10 cellular contexts compared by ENCODE assay signal in the genomic region with DNA sequence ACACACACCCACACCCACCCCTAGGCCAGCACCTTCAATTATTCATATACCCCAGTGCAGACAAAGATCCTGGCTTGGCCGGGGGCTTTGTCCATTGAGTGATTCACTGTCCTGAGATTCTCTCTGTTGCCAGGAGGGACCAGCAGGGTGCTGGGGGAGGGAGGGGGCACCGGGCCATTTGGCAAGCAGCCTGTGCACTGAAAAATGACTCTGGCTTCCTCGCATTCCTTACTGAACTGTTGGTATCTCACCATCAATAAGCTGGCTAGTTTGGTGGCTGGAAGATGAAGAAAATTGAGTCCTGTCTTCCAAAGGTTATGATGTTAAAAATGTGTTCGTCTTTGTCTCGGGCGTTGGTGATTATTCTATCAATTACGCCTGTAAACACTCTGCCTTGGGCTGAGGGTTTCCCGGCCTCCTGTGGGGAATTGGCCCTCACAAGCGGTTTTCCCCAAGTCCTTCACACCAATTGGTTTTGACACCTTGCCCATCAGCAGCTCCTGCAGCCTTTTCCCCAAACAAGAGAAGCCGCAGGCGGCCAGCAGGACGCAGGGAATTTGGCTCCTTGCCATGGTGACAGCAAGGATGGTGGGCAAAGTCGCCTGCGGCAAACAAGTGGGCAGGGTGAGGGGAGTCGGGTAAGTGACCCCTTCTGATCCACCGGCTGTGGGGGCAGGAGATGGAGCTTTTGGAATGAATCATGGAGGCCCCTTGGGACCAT. TPM values are rescaled to one million over a fixed set of nuclear protein-coding genes. Genes with fewer than 3 reads are reported as not detected.
A peak's percentile ranks its signal among the peaks of the same experiment; 100 is the strongest.
DNase-seq lines count a peak whose midpoint lies in the region; ATAC-seq, FAIRE-seq and TF ChIP-seq lines count a peak whose summit lies in the region.
"Had no signal": no experiment of that assay in that cellular context is flagged by ENCODE, and none has a peak within 500 bp of the region (broad histone marks: within the 10 kb centered on the region; RNA-seq: fewer than 3 reads in every experiment).

No MANE protein-coding gene starts in this region.

- no peaks in the 10 kb centered on the region for H3K4me1 ChIP-seq in endothelial cell of umbilical vein (ENCODE audit: control insufficient read depth, extremely low read depth, insufficient read depth, low read length)
- H3K4me1 ChIP-seq in skeletal muscle satellite cell (ENCODE audit: control insufficient read depth, insufficient read depth, low read length): peaks cover 16% of the 10 kb centered on the region

- H3K9me1 ChIP-seq in endothelial cell of umbilical vein (replicated peaks; ENCODE audit: control insufficient read depth, extremely low read depth, insufficient read depth, low read length): no peaks in the 10 kb centered on the region

- H3K9me3 ChIP-seq in endothelial cell of umbilical vein (replicated peaks; ENCODE audit: control insufficient read depth, insufficient read depth, low read length) (no peaks in the 10 kb centered on the region), skeletal muscle satellite cell (replicated peaks; ENCODE audit: low read length) (no peaks in the 10 kb centered on the region)
- H3K9me3 ChIP-seq: stomach had no signal

- BruUV-seq in endothelial cell of umbilical vein (replicated peaks; lab: Mats Ljungman, UMichigan): no TSS peak

- no peaks in the 10 kb centered on the region for H4K20me1 ChIP-seq in endothelial cell of umbilical vein (replicated peaks; ENCODE audit: control insufficient read depth, extremely low read depth, insufficient read depth, low read length)

- no peak for TF ChIP-seq POLR2A in endothelial cell of umbilical vein (IDR thresholded peaks at IDR 0.05; ENCODE audit: low read depth, low read length)

- FAIRE-seq in endothelial cell of umbilical vein (lab: Jason Lieb, UNC): no peak

- no peak for ATAC-seq in GM19467 (IDR thresholded peaks at IDR 0.05; ENCODE audit: unreplicated experiment)

- intact Hi-C loops in endothelial cell of umbilical vein (cut with micrococcal nuclease): no loop called here

- H2AFZ ChIP-seq in endothelial cell of umbilical vein (ENCODE audit: low read depth, low read length): no peak overlapping the region

- H3K79me2 ChIP-seq in endothelial cell of umbilical vein (ENCODE audit: control insufficient read depth, insufficient read depth, low read length): no peaks in the 10 kb centered on the region

- H3K4me3 ChIP-seq in endothelial cell of umbilical vein (replicated peaks in 1 of 3; ENCODE audit: insufficient read depth in 1 of 3, low read depth in 1 of 3, low read length in 3 of 3) (no peak overlapping the region), skeletal muscle satellite cell (ENCODE audit: low read length) (peak overlapping the region; percentile 50)
- H3K4me3 ChIP-seq: stomach had no signal

- POLR2A ChIA-PET in HEK293T (lab: Yijun Ruan, JAX) (no interaction called here), endothelial cell of umbilical vein (lab: Charles Lee) (no interaction called here)

- H3K9ac ChIP-seq in endothelial cell of umbilical vein (replicated peaks; ENCODE audit: extremely low read depth, insufficient read depth, low read length) (no peak overlapping the region), skeletal muscle satellite cell (ENCODE audit: low read depth, low read length) (peak overlapping the region; percentile 36)

- DNase-seq in HEK293T (ENCODE audit: extremely low spot score): peak; percentile 26
- peak; percentile 89 for DNase-seq in NCI-H748 (lab: John Stamatoyannopoulos, UW; ENCODE audit: unreplicated experiment)
- peak; percentile 37 for DNase-seq in endothelial cell of umbilical vein (ENCODE audit: low read depth, low spot score)
- DNase-seq in stimulated activated CD4-positive, alpha-beta T cell treated with anti-CD3 and anti-CD28 coated beads, Interleukin-1b, Interleukin-23, amount 100 ng/mL, for 48 hours: no peak
- DNase-seq in stimulated activated CD4-positive, alpha-beta T cell treated with anti-CD3 and anti-CD28 coated beads, Interleukin-15, amount 100 ng/mL, for 24 hours: no peak
- DNase-seq: cerebellar nuclear complex, stomach had no signal

- dilution Hi-C loops in endothelial cell of umbilical vein (cut with MboI; ENCODE audit: extremely low pct_ligation_motif_present, low sequenced_read_pairs): no loop called here

- no peak overlapping the region for H3K27ac ChIP-seq in endothelial cell of umbilical vein (ENCODE audit: insufficient read depth, low read depth, low read length)
- H3K27ac ChIP-seq: stomach had no signal

- H3K4me2 ChIP-seq in endothelial cell of umbilical vein (ENCODE audit: insufficient read depth, low read length) (no peak overlapping the region), skeletal muscle satellite cell (ENCODE audit: low read length) (peak overlapping the region; percentile 74)

- CTCF ChIA-PET in HEK293T (lab: Yijun Ruan, JAX) (no interaction called here), endothelial cell of umbilical vein (lab: Charles Lee) (interaction anchor here (1.1 to 2.6 kb wide), 2 partner anchors 85 to 314 kb away, joined by 3 to 7 read pairs; no protein-coding TSS in a partner anchor)

- TF ChIP-seq CTCF in endothelial cell of umbilical vein (IDR thresholded peaks at IDR 0.05; ENCODE audit: extremely low read depth in 1 of 2, insufficient read depth in 1 of 2, low read depth in 1 of 2, low read length in 2 of 2): no peak

- no peaks in the 10 kb centered on the region for H3K36me3 ChIP-seq in endothelial cell of umbilical vein (ENCODE audit: control insufficient read depth in 2 of 2, extremely low read depth in 1 of 2, insufficient read depth in 2 of 2, low read length in 2 of 2)
- no peaks in the 10 kb centered on the region for H3K36me3 ChIP-seq in skeletal muscle satellite cell (ENCODE audit: insufficient read depth, low read length)
- H3K36me3 ChIP-seq: stomach had no signal

- H3K27me3 ChIP-seq in endothelial cell of umbilical vein (ENCODE audit: control insufficient read depth in 2 of 2, insufficient read depth in 2 of 2, low read length in 2 of 2): peaks cover 30 to 41% of the 10 kb centered on the region in 2 experiments
- peaks cover 29% of the 10 kb centered on the region for H3K27me3 ChIP-seq in skeletal muscle satellite cell (ENCODE audit: control insufficient read depth, insufficient read depth, low read length)

TF ChIP-seq in HEK293T, 16 proteins besides CTCF, POLR2A, EP300 and RAD21:
- TF ChIP-seq LEF1 (IDR thresholded peaks at IDR 0.05; ENCODE audit: borderline replicate concordance) (no peak), L3MBTL2 (conservative IDR thresholded peaks at IDR 0.05) (no peak), ELF4 (IDR thresholded peaks at IDR 0.05) (no peak)

TF ChIP-seq in endothelial cell of umbilical vein, 7 proteins besides CTCF, POLR2A, EP300 and RAD21:
- TF ChIP-seq POLR2AphosphoS5 (IDR thresholded peaks at IDR 0.05; ENCODE audit: insufficient read depth, low read depth, low read length): no peak
- no peak for TF ChIP-seq FOS (IDR thresholded peaks at IDR 0.05; ENCODE audit: borderline replicate concordance, insufficient read depth, low read length)

RNA-seq across cellular contexts. Expression of a gene that starts 4.9 kb away (rescaled TPM):
- not detected in 2 replicates for total RNA-seq in endothelial cell of umbilical vein
- polyA plus RNA-seq in endothelial cell of umbilical vein: 0.18 and 0.25 TPM in 2 replicates
- 0.03 and 0.07 TPM in 2 replicates for polyA plus RNA-seq in endothelial cell of umbilical vein (2011; cell fraction: cytosol; rRNA removed)
- 0.07 TPM in 1 of 2 replicates, not detected in the other for polyA plus RNA-seq in endothelial cell of umbilical vein (2011; cell fraction: nucleus; rRNA removed)
- polyA plus RNA-seq in endothelial cell of umbilical vein (2012): 0.60 and 1.3 TPM in 2 replicates
- polyA minus RNA-seq in endothelial cell of umbilical vein: not detected in 2 replicates
- polyA minus RNA-seq in endothelial cell of umbilical vein (2011; cell fraction: cytosol; rRNA and poly(A)+ RNA removed): not detected
- polyA minus RNA-seq in endothelial cell of umbilical vein (2011; cell fraction: nucleus; rRNA and poly(A)+ RNA removed): not detected in 2 replicates
- 0.51 and 1.1 TPM in 2 replicates for total RNA-seq in skeletal muscle satellite cell (2012; rRNA removed)
- total RNA-seq: T-helper 2 cell treated with Interferon-gamma antibody and Interleukin-4, amounts not matched to agents 100 ng/mL and 5 ng/mL, for 36 hours had no signal

Comparison
In these comparisons a context has a peak if more than half of its experiments do, and no peak if none do; other contexts are left out.
1. DNase-seq: peak in HEK293T (single experiment), NCI-H748 (single experiment) and endothelial cell of umbilical vein (single experiment); none in stimulated activated CD4-positive, alpha-beta T cell treated with anti-CD3 and anti-CD28 coated beads, Interleukin-1b, Interleukin-23, amount 100 ng/mL, for 48 hours (single experiment) and stimulated activated CD4-positive, alpha-beta T cell treated with anti-CD3 and anti-CD28 coated beads, Interleukin-15, amount 100 ng/mL, for 24 hours (single experiment).